Comparison of ENCODE assay signal across 13 cellular contexts in genomic region chr7:127751723-127752448, GRCh38.
DNase-seq lines count a peak whose midpoint lies in the region; ATAC-seq and TF ChIP-seq lines count a peak whose summit lies in the region.
"Had no signal": no experiment of that assay in that cellular context is flagged by ENCODE, and none has a peak within 500 bp of the region (broad histone marks: within the 10 kb centered on the region; RNA-seq: fewer than 3 reads in every experiment).

No MANE protein-coding gene starts in this region.

- H3K4me3 ChIP-seq in astrocyte of the spinal cord (ENCODE audit: low read depth, low read length) = no peak overlapping the region
- H3K4me3 ChIP-seq: tibial nerve had no signal

- in situ Hi-C loops in astrocyte of the spinal cord (cut with HindIII; ENCODE audit: low sequenced_read_pairs) (no loop called here), GM13976 (cut with MboI; ENCODE audit: low sequenced_read_pairs, unreplicated experiment) (no loop called here)

- TF ChIP-seq CTCF in astrocyte of the spinal cord (IDR thresholded peaks at IDR 0.05; ENCODE audit: low read depth, low read length) (no peak), GM13976 (IDR thresholded peaks at IDR 0.05; ENCODE audit: borderline replicate concordance, control extremely low read depth, extremely low read depth, insufficient read depth, missing control alignments) (no peak)

- no peak for ATAC-seq in HG02885 (IDR thresholded peaks at IDR 0.05; ENCODE audit: poor library complexity, unreplicated experiment)

- DNase-seq in DMS53 (lab: John Stamatoyannopoulos, UW) (peak; percentile 12), DMS53 treated with DMSO at 0.1 percent for 48 hours (lab: John Stamatoyannopoulos, UW; ENCODE audit: unreplicated experiment) (no peak), HCEC 1CT (peak; percentile 72), astrocyte of the spinal cord (ENCODE audit: low read depth, low spot score) (peak; percentile 56), myocyte (ENCODE audit: low read depth) (peak; percentile 76), GM13976 (ENCODE audit: low spot score) (no peak)
- DNase-seq in activated effector memory CD4-positive, alpha-beta T cell treated with Interleukin-2 at 50 U/mL for 16 hours = no peak
- DNase-seq: 8988T, Calu3, MM.1S, SHP77 had no signal

Comparison
In these comparisons a context has a peak if more than half of its experiments do, and no peak if none do; other contexts are left out.
1. DNase-seq: peak in DMS53 (single experiment), HCEC 1CT (single experiment), astrocyte of the spinal cord (single experiment) and myocyte (single experiment); none in DMS53 treated with DMSO at 0.1 percent for 48 hours (single experiment), activated effector memory CD4-positive, alpha-beta T cell treated with Interleukin-2 at 50 U/mL for 16 hours (single experiment) and GM13976 (single experiment).